Comparison of ENCODE assay signal across 8 cellular contexts in the genomic region with DNA sequence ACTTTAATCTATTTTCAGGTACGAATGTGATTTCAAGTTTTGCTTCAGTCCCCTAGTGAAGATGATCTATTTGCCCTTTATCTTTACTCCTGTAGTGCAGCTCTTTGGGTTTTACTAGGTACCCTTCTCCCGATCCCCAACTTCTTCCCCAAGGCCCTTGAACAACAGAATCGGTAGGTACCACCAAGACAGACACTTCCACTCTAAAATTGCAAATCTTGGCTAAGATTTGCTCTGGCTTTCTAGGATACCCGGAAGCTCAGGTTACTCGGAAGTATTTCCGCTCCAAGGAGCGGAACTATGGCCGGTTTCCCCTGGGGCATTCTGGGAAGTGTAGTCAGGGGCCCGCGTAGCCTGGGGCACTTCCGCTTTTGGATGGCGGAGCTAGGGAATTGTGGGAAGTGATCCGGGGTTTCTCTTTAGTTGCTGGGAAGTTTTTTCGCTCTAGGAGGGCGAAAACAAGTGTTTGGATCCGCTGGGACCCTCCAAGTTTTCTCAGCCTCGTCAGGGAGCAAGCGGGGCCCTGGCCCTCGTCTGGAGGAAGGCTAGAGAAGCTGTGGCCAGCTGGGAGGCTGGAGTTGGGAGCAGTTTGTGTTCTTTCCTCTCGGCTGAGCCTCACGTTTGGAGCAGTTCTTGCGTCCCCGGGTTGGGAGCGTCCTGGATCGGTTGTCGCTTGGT. TPM values are rescaled to one million over a fixed set of nuclear protein-coding genes. Genes with fewer than 3 reads are reported as not detected.
DNase-seq lines count a peak whose midpoint lies in the region; ATAC-seq and TF ChIP-seq lines count a peak whose summit lies in the region.

No MANE protein-coding gene starts in this region.

- H4K20me1 ChIP-seq in Karpas-422 (ENCODE audit: insufficient read depth, low read depth, low read length): no peaks in the 10 kb centered on the region

- H3K36me3 ChIP-seq in Karpas-422 (ENCODE audit: insufficient read depth, low read length) (no peaks in the 10 kb centered on the region), RWPE2 (ENCODE audit: low read depth) (no peaks in the 10 kb centered on the region), stomach (no peaks in the 10 kb centered on the region)

- no peak for TF ChIP-seq EP300 in stomach (IDR thresholded peaks at IDR 0.05)

- 4 to 5% (median 4%) methylated on average over 26 of the region's 26 CpGs for WGBS in stomach, 5 donors

- H3K27me3 ChIP-seq in Karpas-422 (ENCODE audit: low read length): no peaks in the 10 kb centered on the region
- H3K27me3 ChIP-seq in RWPE2 (ENCODE audit: insufficient read depth, poor library complexity, severe bottlenecking): no peaks in the 10 kb centered on the region
- H3K27me3 ChIP-seq in foreskin keratinocyte: no peaks in the 10 kb centered on the region
- no peaks in the 10 kb centered on the region for H3K27me3 ChIP-seq in stomach

- peaks cover 10% of the 10 kb centered on the region for H3K9me3 Mint-ChIP-seq in neural crest cell

- TF ChIP-seq CTCF in RWPE2 (IDR thresholded peaks at IDR 0.05; ENCODE audit: poor library complexity, severe bottlenecking) (no peak), foreskin keratinocyte (conservative IDR thresholded peaks at IDR 0.05) (no peak), neural crest cell (conservative IDR thresholded peaks at IDR 0.05) (no peak), stomach (IDR thresholded peaks at IDR 0.05) (no peak)

- no peaks in the 10 kb centered on the region for H3K9me2 ChIP-seq in Karpas-422 (replicated peaks; ENCODE audit: insufficient read depth, low read length)

- no peak for TF ChIP-seq POLR2A in stomach (IDR thresholded peaks at IDR 0.05)

- no peak overlapping the region for H3K27ac ChIP-seq in Karpas-422 (ENCODE audit: low read length)
- H3K27ac ChIP-seq in RWPE2 (ENCODE audit: poor library complexity, severe bottlenecking): peak overlapping the region; percentile 30
- peak overlapping the region; percentile 34 for H3K27ac ChIP-seq in foreskin keratinocyte
- H3K27ac ChIP-seq in stomach: peak overlapping the region; percentile 75 to 88 (median 85)

- H3K4me1 Mint-ChIP-seq in neural crest cell: peaks cover 19% of the 10 kb centered on the region

- H3K4me3 ChIP-seq in Karpas-422 (ENCODE audit: low read length) (peak overlapping the region; percentile 72), RWPE2 (ENCODE audit: severe bottlenecking) (peak overlapping the region; percentile 45), stomach (peak overlapping the region; percentile 51 to 70 (median 64))

- peak overlapping the region; percentile 74 for H3K9ac ChIP-seq in Karpas-422 (ENCODE audit: low read length)

- H3K4me1 ChIP-seq in Karpas-422 (ENCODE audit: low read length) (no peaks in the 10 kb centered on the region), RWPE2 (ENCODE audit: insufficient read depth, poor library complexity, severe bottlenecking) (peaks cover 6% of the 10 kb centered on the region), foreskin keratinocyte (no peaks in the 10 kb centered on the region), stomach (peaks cover 0 to 10% (median 4%) of the 10 kb centered on the region in 4 donors)

- intact Hi-C loops in stomach (cut with DNase I; ENCODE audit: low total_unique reads): no loop called here

- peaks cover 5% of the 10 kb centered on the region for H3K36me3 Mint-ChIP-seq in neural crest cell (ENCODE audit: low read depth)

- H3K4me2 ChIP-seq in Karpas-422 (ENCODE audit: low read depth, low read length, poor library complexity, severe bottlenecking): peak overlapping the region; percentile 61

- peak overlapping the region; percentile 63; the same call in 1 of the 2 replicates for H2AFZ ChIP-seq in Karpas-422 (ENCODE audit: low read length)

- ATAC-seq in GM21737 (IDR thresholded peaks at IDR 0.05; ENCODE audit: unreplicated experiment) (peak; percentile 81), RWPE2 (ENCODE audit: low read depth) (peak; percentile 96), foreskin keratinocyte (peak; percentile 63)

- H3K79me2 ChIP-seq in Karpas-422 (ENCODE audit: low read length): no peaks in the 10 kb centered on the region

- peak overlapping the region; percentile 93 for H3K4me3 Mint-ChIP-seq in neural crest cell

- H3K27ac Mint-ChIP-seq in neural crest cell (ENCODE audit: unreplicated experiment): peak overlapping the region; percentile 96

- peak; percentile 91 for DNase-seq in DMS53 treated with DMSO at 0.1 percent for 48 hours (lab: John Stamatoyannopoulos, UW; ENCODE audit: unreplicated experiment)
- peak; percentile 93 for DNase-seq in Karpas-422
- DNase-seq in RWPE2 (ENCODE audit: low spot score): peak; percentile 95
- peak; percentile 82 for DNase-seq in activated naive CD4-positive, alpha-beta T cell treated with Interleukin-2 at 50 U/mL for 16 hours
- peak; percentile 79 to 90 for DNase-seq in foreskin keratinocyte
- peak; percentile 90 for DNase-seq in neural crest cell (ENCODE audit: low read depth, low spot score)
- DNase-seq in stomach: peak; percentile 87

- H3K27me3 Mint-ChIP-seq in neural crest cell (ENCODE audit: low read depth): peaks cover 12% of the 10 kb centered on the region

- H3K9me3 ChIP-seq in Karpas-422 (ENCODE audit: low read length) (peaks cover 4% of the 10 kb centered on the region; the same call in 1 of the 2 replicates), RWPE2 (ENCODE audit: severe bottlenecking) (no peaks in the 10 kb centered on the region), stomach (peaks cover 0 to 49% (median 23%) of the 10 kb centered on the region in 4 donors)

RNA-seq across cellular contexts. Expression of gene ZNF227, which starts 5.1 kb away (rescaled TPM):
- total RNA-seq in Karpas-422 (2014; rRNA removed; shearing (Covaris generic); ENCODE audit: low replicate concordance): 28.4 and 29.5 TPM in 2 replicates
- total RNA-seq in foreskin keratinocyte: 9.6 and 9.9 TPM in 2 replicates
- polyA plus RNA-seq in foreskin keratinocyte: 2.8 and 3.5 TPM in 2 replicates
- total RNA-seq in neural crest cell: 33.4 and 35.8 TPM in 2 replicates
- total RNA-seq in stomach: 10 to 100 TPM in 2 of 5 donors, 1 to 10 TPM in 1, under 1 TPM in 2; 0.58 to 31.9 (median 6.7) TPM
- 1 to 10 TPM; 3.1 to 7.9 (median 3.5) TPM for polyA plus RNA-seq in stomach

RNA-seq across cellular contexts. Expression of gene ZNF226, which starts 42.4 kb away (rescaled TPM):
- total RNA-seq in Karpas-422 (2014; rRNA removed; shearing (Covaris generic); ENCODE audit: low replicate concordance): 10.7 and 26.6 TPM in 2 replicates
- total RNA-seq in foreskin keratinocyte: 8.9 and 9.4 TPM in 2 replicates
- 9.4 and 10.0 TPM in 2 replicates for polyA plus RNA-seq in foreskin keratinocyte
- total RNA-seq in neural crest cell: 24.4 and 29.8 TPM in 2 replicates
- total RNA-seq in stomach: 10 to 100 TPM in 3 of 5 donors, 1 to 10 TPM in 2; 9.3 to 49.2 (median 25.8) TPM
- 10 to 100 TPM; 11.7 to 21.4 (median 14.9) TPM for polyA plus RNA-seq in stomach

RNA-seq across cellular contexts. Expression of gene ZNF233, which starts 52.4 kb away (rescaled TPM):
- 1.9 and 5.8 TPM in 2 replicates for total RNA-seq in Karpas-422 (2014; rRNA removed; shearing (Covaris generic); ENCODE audit: low replicate concordance)
- total RNA-seq in foreskin keratinocyte (0.25 and 0.27 TPM in 2 replicates), neural crest cell (1.7 and 2.5 TPM in 2 replicates), stomach (1 to 10 TPM in 1 of 5 donors, under 1 TPM in 1, not detected in 3; 0.58 to 3.7 TPM)
- polyA plus RNA-seq in foreskin keratinocyte (0.07 and 0.16 TPM in 2 replicates), stomach (under 1 TPM; 0.25 to 0.46 (median 0.43) TPM)
